22 cellular contexts compared by ENCODE assay signal in genomic region chr15:77058468-77058867, GRCh38. TPM values are rescaled to one million over a fixed set of nuclear protein-coding genes. Genes with fewer than 3 reads are reported as not detected.
DNase-seq lines count a peak whose midpoint lies in the region; ATAC-seq, FAIRE-seq and TF ChIP-seq lines count a peak whose summit lies in the region.
"Had no signal": no experiment of that assay in that cellular context is flagged by ENCODE, and none has a peak within 500 bp of the region (broad histone marks: within the 10 kb centered on the region; RNA-seq: fewer than 3 reads in every experiment).

No MANE protein-coding gene starts in this region.

- TF ChIP-seq POLR2A in right lobe of liver (IDR thresholded peaks at IDR 0.05), result no peak
- no peak for TF ChIP-seq POLR2A in HepG2 (IDR thresholded peaks at IDR 0.05; ENCODE audit: insufficient read depth in 1 of 2, low read depth in 2 of 2, low read length in 2 of 2)

- H3K9me3 Mint-ChIP-seq in brain, result no peaks in the 10 kb centered on the region
- no peaks in the 10 kb centered on the region for H3K9me3 Mint-ChIP-seq in mesothelial cell of epicardium
- H3K9me3 Mint-ChIP-seq in stimulated activated memory B cell treated with anti-CD40 and anti-IgM and Interleukin-4, amounts not matched to agents 10 μg/mL and 1 μg/mL and 100 μg/mL, for 72 hours, result no peaks in the 10 kb centered on the region
- H3K9me3 Mint-ChIP-seq: CD14-positive monocyte; CD4-positive, alpha-beta memory T cell; HFFc6 had no signal

- H3K4me1 ChIP-seq in right lobe of liver (peaks cover 0 to 66% (median 11%) of the 10 kb centered on the region in 4 donors), HepG2 (ENCODE audit: insufficient read depth, low read length) (peaks cover 23% of the 10 kb centered on the region)

- peak overlapping the region in 1 of 3 donors; percentile 13 for H3K27ac ChIP-seq in right lobe of liver
- no peak overlapping the region for H3K27ac ChIP-seq in HepG2 (ENCODE audit: extremely low read length, insufficient read depth, low read length)
- H3K27ac ChIP-seq: 22Rv1, A549, BLaER1 had no signal

- H3K27me3 ChIP-seq in right lobe of liver (no peaks in the 10 kb centered on the region), HepG2 (ENCODE audit: control insufficient read depth in 1 of 2, insufficient read depth in 2 of 2, low read length in 2 of 2) (no peaks in the 10 kb centered on the region)
- H3K27me3 ChIP-seq: BLaER1 had no signal

- in situ Hi-C loops in HepG2 (cut with HindIII; ENCODE audit: extremely low pct_ligation_motif_present, low pct_unique_long_range_greater_than_20kb), result no loop called here

- intact Hi-C loops in right lobe of liver (cut with DNase I), result no loop called here
- intact Hi-C loops in HepG2 (cut with micrococcal nuclease; ENCODE audit: unreplicated experiment), result no loop called here

- H3K4me3 Mint-ChIP-seq in brain (no peak overlapping the region), mesothelial cell of epicardium (no peak overlapping the region)
- H3K4me3 Mint-ChIP-seq in stimulated activated memory B cell treated with anti-CD40 and anti-IgM and Interleukin-4, amounts not matched to agents 10 μg/mL and 1 μg/mL and 100 μg/mL, for 72 hours, result no peak overlapping the region
- H3K4me3 Mint-ChIP-seq: CD14-positive monocyte; CD4-positive, alpha-beta memory T cell; HFFc6 had no signal

- FAIRE-seq in HepG2 (lab: Jason Lieb, UNC), result no peak
- FAIRE-seq: A549, GM12892 had no signal

- H3K9me3 ChIP-seq in right lobe of liver (no peaks in the 10 kb centered on the region), HepG2 (ENCODE audit: low read length) (no peaks in the 10 kb centered on the region)
- H3K9me3 ChIP-seq: A549, BLaER1 had no signal

- TF ChIP-seq RAD21 in HepG2 (CRISPR knock-in tag; IDR thresholded peaks at IDR 0.05), result no peak

- H3K27me3 Mint-ChIP-seq in brain, result no peaks in the 10 kb centered on the region
- no peaks in the 10 kb centered on the region for H3K27me3 Mint-ChIP-seq in mesothelial cell of epicardium (ENCODE audit: low read depth)
- no peaks in the 10 kb centered on the region for H3K27me3 Mint-ChIP-seq in stimulated activated memory B cell treated with anti-CD40 and anti-IgM and Interleukin-4, amounts not matched to agents 10 μg/mL and 1 μg/mL and 100 μg/mL, for 72 hours
- H3K27me3 Mint-ChIP-seq: CD4-positive, alpha-beta memory T cell had no signal

- peaks cover 79% of the 10 kb centered on the region for H3K4me1 Mint-ChIP-seq in brain
- peaks cover 64% of the 10 kb centered on the region for H3K4me1 Mint-ChIP-seq in mesothelial cell of epicardium
- peaks cover 77% of the 10 kb centered on the region for H3K4me1 Mint-ChIP-seq in stimulated activated memory B cell treated with anti-CD40 and anti-IgM and Interleukin-4, amounts not matched to agents 10 μg/mL and 1 μg/mL and 100 μg/mL, for 72 hours

- peak overlapping the region in 3 of 5 experiments; percentile 29 to 41 (median 33) for H3K27ac Mint-ChIP-seq in brain
- peak overlapping the region; percentile 78 for H3K27ac Mint-ChIP-seq in mesothelial cell of epicardium
- peak overlapping the region; percentile 50 for H3K27ac Mint-ChIP-seq in stimulated activated memory B cell treated with anti-CD40 and anti-IgM and Interleukin-4, amounts not matched to agents 10 μg/mL and 1 μg/mL and 100 μg/mL, for 72 hours
- H3K27ac Mint-ChIP-seq: HFFc6 had no signal

- no peak overlapping the region for H3K4me2 ChIP-seq in HepG2 (ENCODE audit: low read depth, low read length)
- H3K4me2 ChIP-seq: A549 had no signal

- peaks cover 17% of the 10 kb centered on the region for H4K20me1 ChIP-seq in HepG2 (ENCODE audit: insufficient read depth, low read length)

- H3K79me2 ChIP-seq in HepG2 (ENCODE audit: insufficient read depth, low read length), result peaks cover 10% of the 10 kb centered on the region

- POLR2A ChIA-PET in HepG2 (lab: Yijun Ruan, JAX), result interaction anchor here (0.7 kb wide), 1 partner anchor 13 kb away, joined by 4 read pairs; the partner anchor contains the start of gene TSPAN3

- H3K36me3 Mint-ChIP-seq in brain, result peaks cover 8% of the 10 kb centered on the region
- peaks cover 9% of the 10 kb centered on the region for H3K36me3 Mint-ChIP-seq in mesothelial cell of epicardium
- peaks cover 18% of the 10 kb centered on the region for H3K36me3 Mint-ChIP-seq in stimulated activated memory B cell treated with anti-CD40 and anti-IgM and Interleukin-4, amounts not matched to agents 10 μg/mL and 1 μg/mL and 100 μg/mL, for 72 hours

- 14% methylated on average over 4 of the region's 4 CpGs for WGBS in right lobe of liver (ENCODE audit: insufficient coverage, low coverage, low lambda C conversion rate, missing lambda C conversion rate)
- 92% methylated on average over 4 of the region's 4 CpGs for WGBS in HepG2 (ENCODE audit: low lambda C conversion rate)

- DNase-seq in right lobe of liver (no peak), HepG2 (ENCODE audit: low spot score) (no peak), mesothelial cell of epicardium (ENCODE audit: low spot score in 2 of 2, unreplicated experiment in 2 of 2) (no peak), hippocampal formation (lab: John Stamatoyannopoulos, UW) (no peak), NCI-H510A treated with DMSO at 0.1 percent for 48 hours (lab: John Stamatoyannopoulos, UW) (no peak)
- DNase-seq in stimulated activated CD4-positive, alpha-beta T cell treated with anti-CD3 and anti-CD28 coated beads, Interleukin-4, amount 100 ng/mL, for 24 hours, result no peak
- DNase-seq: AML-193; CD4-positive, alpha-beta memory T cell; DMS153; DMS79; GDM1; GOT3; H7; HFFc6 had no signal

- no TSS peak for BruUV-seq in HepG2 (replicated peaks; lab: Mats Ljungman, UMichigan)

- CTCF ChIA-PET in HepG2 (lab: Yijun Ruan, JAX; ENCODE audit: low intra/inter-chr PET ratio, low total read pairs), result no interaction called here

- H3K36me3 ChIP-seq in right lobe of liver (no peaks in the 10 kb centered on the region), HepG2 (replicated peaks in 1 of 2; ENCODE audit: control insufficient read depth in 1 of 2, insufficient read depth in 2 of 2, low read length in 2 of 2) (0 out of 5 replicates have a peak, but pooled peaks cover 1 to 8% of the 10 kb centered on the region in 2 experiments)

- H3K9ac ChIP-seq in HepG2 (ENCODE audit: insufficient read depth, low read depth, low read length), result no peak overlapping the region
- H3K9ac ChIP-seq: BLaER1 had no signal

- no peak overlapping the region for H3K4me3 ChIP-seq in right lobe of liver
- H3K4me3 ChIP-seq in HepG2 (replicated peaks in 1 of 3; ENCODE audit: insufficient read depth in 1 of 3, low read depth in 2 of 3, low read length in 3 of 3), result no peak overlapping the region
- H3K4me3 ChIP-seq: A549, BLaER1 had no signal

- TF ChIP-seq CTCF in right lobe of liver (IDR thresholded peaks at IDR 0.05), result no peak
- no peak for TF ChIP-seq CTCF in HepG2 (CRISPR knock-in tag; IDR thresholded peaks at IDR 0.05)
- TF ChIP-seq CTCF in brain (conservative IDR thresholded peaks at IDR 0.05), result no peak
- no peak for TF ChIP-seq CTCF in mesothelial cell of epicardium (IDR thresholded peaks at IDR 0.05; ENCODE audit: unreplicated experiment)

- TF ChIP-seq EP300 in HepG2 (IDR thresholded peaks at IDR 0.05; ENCODE audit: low read depth in 2 of 2, low read length in 2 of 2), result no peak
- no peak for TF ChIP-seq EP300 in HepG2 (CRISPR knock-in tag; IDR thresholded peaks at IDR 0.05; ENCODE audit: borderline replicate concordance)

- no peak overlapping the region for H2AFZ ChIP-seq in HepG2 (ENCODE audit: low read length)

- ATAC-seq in right lobe of liver, result peak; percentile 44 to 77 (median 62)
- ATAC-seq in HepG2, result no peak
- no peak for ATAC-seq in stimulated activated memory B cell treated with anti-CD40 and anti-IgM and Interleukin-4, amounts not matched to agents 10 μg/mL and 1 μg/mL and 100 μg/mL, for 72 hours
- ATAC-seq: A549, HCT116 had no signal

TF ChIP-seq in HepG2, 621 proteins besides CTCF, POLR2A, EP300 and RAD21 (continues in another document):
- TF ChIP-seq MAFK (conservative IDR thresholded peaks at IDR 0.05 in 1 of 2, IDR thresholded peaks at IDR 0.05 in 1 of 2; ENCODE audit: low read length in 2 of 2) (no peak), ZSCAN9 (CRISPR knock-in tag; IDR thresholded peaks at IDR 0.05; ENCODE audit: borderline replicate concordance) (no peak)

RNA-seq across cellular contexts. Expression of gene TSPAN3, which starts 12.4 kb away (rescaled TPM):
- 100 to 1,000 TPM in 1 of 6 experiments, 10 to 100 TPM in 5; 35.6 to 103 (median 63.2) TPM for total RNA-seq in right lobe of liver
- total RNA-seq in HepG2 (2016; rRNA removed; fragmentation: Illumina TruSeq; extraction: Trizol), result 102 and 170 TPM in 2 replicates
- total RNA-seq in HepG2 (2016; cell fraction: cytosol; rRNA removed; fragmentation: Illumina TruSeq; extraction: Trizol; ENCODE audit: low read depth), result 51.2 and 62.4 TPM in 2 replicates
- 108 and 171 TPM in 2 replicates for total RNA-seq in HepG2 (2016; cell fraction: insoluble cytoplasmic fraction; rRNA removed; fragmentation: Illumina TruSeq; extraction: Trizol)
- total RNA-seq in HepG2 (2016; cell fraction: membrane; rRNA removed; fragmentation: Illumina TruSeq; extraction: Trizol), result 109 and 138 TPM in 2 replicates
- 128 and 152 TPM in 2 replicates for total RNA-seq in HepG2 (2016; cell fraction: nucleus; rRNA removed; fragmentation: Illumina TruSeq; extraction: Trizol)
- 155 and 167 TPM in 2 replicates for polyA plus RNA-seq in HepG2 (2011; rRNA removed)
- polyA plus RNA-seq in HepG2 (2011; cell fraction: cytosol; rRNA removed), result 231 and 297 TPM in 2 replicates
- polyA plus RNA-seq in HepG2 (2011; cell fraction: nucleus; rRNA removed), result 56.3 and 77.8 TPM in 2 replicates
- 134 and 159 TPM in 2 replicates for polyA plus RNA-seq in HepG2 (2012)
- polyA plus RNA-seq in HepG2 (2016; cell fraction: cytosol; fragmentation: Illumina TruSeq; extraction: Trizol; ENCODE audit: low read depth), result 52.0 and 77.5 TPM in 2 replicates
- polyA plus RNA-seq in HepG2 (2016; cell fraction: insoluble cytoplasmic fraction; fragmentation: Illumina TruSeq; extraction: Trizol; ENCODE audit: low read depth), result 105 and 130 TPM in 2 replicates
- 93.2 and 115 TPM in 2 replicates for polyA plus RNA-seq in HepG2 (2016; cell fraction: membrane; fragmentation: Illumina TruSeq; extraction: Trizol; ENCODE audit: low read depth)
- polyA plus RNA-seq in HepG2 (2016; cell fraction: nucleus; fragmentation: Illumina TruSeq; extraction: Trizol; ENCODE audit: insufficient read depth, low read depth), result 217 and 229 TPM in 2 replicates
- polyA minus RNA-seq in HepG2 (2011; rRNA and poly(A)+ RNA removed; ENCODE audit: low replicate concordance), result 238 and 277 TPM in 2 replicates
- 83.9 and 119 TPM in 2 replicates for polyA minus RNA-seq in HepG2 (2011; cell fraction: cytosol; rRNA and poly(A)+ RNA removed)
- polyA minus RNA-seq in HepG2 (2011; cell fraction: nucleus; rRNA and poly(A)+ RNA removed), result 38.1 and 56.6 TPM in 2 replicates
- polyA plus RNA-seq in brain (ENCODE audit: insufficient read depth, low read depth, low replicate concordance), result 206 TPM
- 301 to 312 TPM (median 307 TPM) in 3 replicates for total RNA-seq in mesothelial cell of epicardium

Comparison
In these comparisons a context has a peak if more than half of its experiments do, and no peak if none do; other contexts are left out.
1. ATAC-seq: peak in right lobe of liver (4 of 4); none in HepG2 (single experiment) and stimulated activated memory B cell treated with anti-CD40 and anti-IgM and Interleukin-4, amounts not matched to agents 10 μg/mL and 1 μg/mL and 100 μg/mL, for 72 hours (single experiment).
2. Peak in every context shown above with its lines, with median percentiles within 50 percentile points of each other: H3K27ac Mint-ChIP-seq.